ENCODE assay signal across 16 cellular contexts in genomic region chr4:142360657-142361056, GRCh38.
"Had no signal": no experiment of that assay in that cellular context is flagged by ENCODE, and none has a peak within 500 bp of the region (broad histone marks: within the 10 kb centered on the region; RNA-seq: fewer than 3 reads in every experiment).

No MANE protein-coding gene starts in this region.

- H3K4me1 Mint-ChIP-seq: stimulated activated memory B cell treated with anti-CD40 and anti-IgM and Interleukin-4, amounts not matched to agents 10 μg/mL and 1 μg/mL and 100 μg/mL, for 72 hours had no signal

- H3K9me3 Mint-ChIP-seq: brain had no signal

- ATAC-seq: left colon; lower lobe of right lung; sciatic nerve; stimulated activated memory B cell treated with anti-CD40 and anti-IgM and Interleukin-4, amounts not matched to agents 10 μg/mL and 1 μg/mL and 100 μg/mL, for 72 hours had no signal

- DNase-seq: activated CD8-positive, alpha-beta memory T cell treated with anti-CD3 and anti-CD28 coated beads, Interleukin-2, amount 50 U/mL, for 4 hours; anterior cingulate cortex; caudate nucleus; hypothalamus; islet precursor cell; left colon; lower lobe of right lung; SK-N-SH; stimulated activated CD4-positive, alpha-beta T cell treated with anti-CD3 and anti-CD28 coated beads, Interleukin-4, amount 100 ng/mL, for 24 hours; thyroid gland had no signal

- H3K4me3 ChIP-seq: coronary artery, lower lobe of right lung, thyroid gland had no signal

- H3K36me3 ChIP-seq: lower lobe of right lung, thyroid gland had no signal

- H3K27ac Mint-ChIP-seq: nephron; stimulated activated memory B cell treated with anti-CD40 and anti-IgM and Interleukin-4, amounts not matched to agents 10 μg/mL and 1 μg/mL and 100 μg/mL, for 72 hours had no signal

- H3K27ac ChIP-seq: coronary artery, lower lobe of right lung, parathyroid adenoma, thyroid gland had no signal

- H3K9me3 ChIP-seq: lower lobe of right lung, SK-N-SH, thyroid gland had no signal

- H3K36me3 Mint-ChIP-seq: stimulated activated memory B cell treated with anti-CD40 and anti-IgM and Interleukin-4, amounts not matched to agents 10 μg/mL and 1 μg/mL and 100 μg/mL, for 72 hours had no signal

- H3K27me3 Mint-ChIP-seq: stimulated activated memory B cell treated with anti-CD40 and anti-IgM and Interleukin-4, amounts not matched to agents 10 μg/mL and 1 μg/mL and 100 μg/mL, for 72 hours had no signal

- H3K4me3 Mint-ChIP-seq: brain; nephron; stimulated activated memory B cell treated with anti-CD40 and anti-IgM and Interleukin-4, amounts not matched to agents 10 μg/mL and 1 μg/mL and 100 μg/mL, for 72 hours had no signal

- H3K4me1 ChIP-seq: parathyroid adenoma had no signal

- H3K27me3 ChIP-seq: thyroid gland had no signal
